Comparison of ENCODE assay signal across 17 cellular contexts in the genomic region with DNA sequence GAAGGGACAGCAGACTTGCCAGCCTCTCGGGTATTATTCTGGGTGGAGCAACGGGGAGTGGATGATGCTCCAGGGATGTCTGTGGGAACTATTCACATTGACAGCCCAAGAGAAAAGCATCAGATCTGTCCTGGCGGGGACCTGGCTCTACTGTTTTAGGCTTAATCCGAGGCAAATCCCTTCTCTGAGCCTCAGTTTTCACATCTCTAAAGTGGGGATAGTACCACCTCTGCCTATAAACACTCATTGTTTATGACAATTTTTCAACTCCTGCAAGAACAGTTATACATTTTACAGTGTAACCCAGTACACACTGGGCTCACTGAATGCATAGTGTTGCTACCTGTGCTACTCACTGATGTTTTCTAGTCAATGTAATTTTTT. TPM values are rescaled to one million over a fixed set of nuclear protein-coding genes. Genes with fewer than 3 reads are reported as not detected.
A peak's percentile ranks its signal among the peaks of the same experiment; 100 is the strongest.
DNase-seq lines count a peak whose midpoint lies in the region; FAIRE-seq and TF ChIP-seq lines count a peak whose summit lies in the region.
"Had no signal": no experiment of that assay in that cellular context is flagged by ENCODE, and none has a peak within 500 bp of the region (broad histone marks: within the 10 kb centered on the region; RNA-seq: fewer than 3 reads in every experiment).

No MANE protein-coding gene starts in this region.

- H3K36me3 ChIP-seq in endothelial cell of umbilical vein (ENCODE audit: control insufficient read depth in 2 of 2, extremely low read depth in 1 of 2, insufficient read depth in 2 of 2, low read length in 2 of 2) (no peaks in the 10 kb centered on the region), trophoblast cell (ENCODE audit: control insufficient read depth in 1 of 2, insufficient read depth in 2 of 2, low read length in 2 of 2) (peaks cover 0 to 4% of the 10 kb centered on the region in 2 experiments), ovary (no peaks in the 10 kb centered on the region)
- H3K36me3 ChIP-seq: neural progenitor cell had no signal

- 0 out of 2 replicates have a peak overlapping the region, but pooled peaks have one; percentile 17 for H3K27ac ChIP-seq in C4-2B
- peak overlapping the region; percentile 89 for H3K27ac ChIP-seq in VCaP
- peak overlapping the region; percentile 29 for H3K27ac ChIP-seq in endothelial cell of umbilical vein (ENCODE audit: insufficient read depth, low read depth, low read length)
- H3K27ac ChIP-seq in trophoblast cell (ENCODE audit: low read depth, low read length): no peak overlapping the region
- peak overlapping the region in 1 of 2 donors; percentile 37 for H3K27ac ChIP-seq in ovary
- no peak overlapping the region for H3K27ac ChIP-seq in substantia nigra (ENCODE audit: low read depth, low read length, poor library complexity, severe bottlenecking)
- H3K27ac ChIP-seq: HL-60, neural progenitor cell, RWPE1 had no signal

- intact Hi-C loops in endothelial cell of umbilical vein (cut with micrococcal nuclease): loop anchor here (1.0 kb wide), 1 partner anchor 9 kb away; a partner anchor contains a TSS
- intact Hi-C loops in ovary (cut with DNase I): no loop called here

- POLR2A ChIA-PET in endothelial cell of umbilical vein (lab: Charles Lee): interaction anchor here (1.0 kb wide), 1 partner anchor 9 kb away, joined by 5 read pairs; a partner anchor contains a TSS

- no peak for TF ChIP-seq POLR2A in endothelial cell of umbilical vein (IDR thresholded peaks at IDR 0.05; ENCODE audit: low read depth, low read length)
- TF ChIP-seq POLR2A in ovary (IDR thresholded peaks at IDR 0.05): no peak

- no peak overlapping the region for H2BK120ac ChIP-seq in trophoblast cell (ENCODE audit: insufficient read depth, low read length, poor library complexity)

- no peak for FAIRE-seq in endothelial cell of umbilical vein (lab: Jason Lieb, UNC)
- FAIRE-seq: frontal cortex, GM12892, kidney had no signal

- H3K4me1 ChIP-seq in endothelial cell of umbilical vein (ENCODE audit: control insufficient read depth, extremely low read depth, insufficient read depth, low read length) (peaks cover 44% of the 10 kb centered on the region), trophoblast cell (ENCODE audit: control insufficient read depth in 1 of 2, insufficient read depth in 2 of 2, low read length in 2 of 2) (peaks cover 3 to 8% of the 10 kb centered on the region in 2 experiments), ovary (ENCODE audit: insufficient read depth) (peaks cover 15% of the 10 kb centered on the region)

- H3K27me3 ChIP-seq in endothelial cell of umbilical vein (ENCODE audit: control insufficient read depth in 2 of 2, insufficient read depth in 2 of 2, low read length in 2 of 2): no peaks in the 10 kb centered on the region
- H3K27me3 ChIP-seq in trophoblast cell (ENCODE audit: insufficient read depth, low read length): no peaks in the 10 kb centered on the region
- H3K27me3 ChIP-seq in ovary: no peaks in the 10 kb centered on the region
- H3K27me3 ChIP-seq: neural progenitor cell, testis had no signal

- no peak overlapping the region for H3K9ac ChIP-seq in endothelial cell of umbilical vein (replicated peaks; ENCODE audit: extremely low read depth, insufficient read depth, low read length)
- no peak overlapping the region for H3K9ac ChIP-seq in trophoblast cell (ENCODE audit: low read length)
- H3K9ac ChIP-seq: neural progenitor cell had no signal

- H4K8ac ChIP-seq in trophoblast cell (ENCODE audit: low read depth, low read length): no peak overlapping the region

- BruUV-seq in endothelial cell of umbilical vein (replicated peaks; lab: Mats Ljungman, UMichigan): no TSS peak

- no peaks in the 10 kb centered on the region for H4K20me1 ChIP-seq in endothelial cell of umbilical vein (replicated peaks; ENCODE audit: control insufficient read depth, extremely low read depth, insufficient read depth, low read length)

- H2AFZ ChIP-seq in endothelial cell of umbilical vein (ENCODE audit: low read depth, low read length) (no peak overlapping the region), trophoblast cell (ENCODE audit: insufficient read depth, low read length, poor library complexity) (no peak overlapping the region)
- H2AFZ ChIP-seq: neural progenitor cell had no signal

- no peak overlapping the region for H4K12ac ChIP-seq in trophoblast cell (ENCODE audit: low read depth, low read length)

- no peak for TF ChIP-seq CTCF in C4-2B (conservative IDR thresholded peaks at IDR 0.05)
- TF ChIP-seq CTCF in VCaP (conservative IDR thresholded peaks at IDR 0.05): no peak
- no peak for TF ChIP-seq CTCF in endothelial cell of umbilical vein (IDR thresholded peaks at IDR 0.05; ENCODE audit: extremely low read depth in 1 of 2, insufficient read depth in 1 of 2, low read depth in 1 of 2, low read length in 2 of 2)
- no peak for TF ChIP-seq CTCF in ovary (IDR thresholded peaks at IDR 0.05)

- no peak overlapping the region for H2BK12ac ChIP-seq in trophoblast cell (ENCODE audit: low read length)

- CTCF ChIA-PET in endothelial cell of umbilical vein (lab: Charles Lee): interaction anchor here (1.1 to 2.7 kb wide), 3 partner anchors 8 to 54 kb away, joined by 3 to 13 read pairs (median 6); a partner anchor contains a TSS

- H3K9me3 ChIP-seq in endothelial cell of umbilical vein (replicated peaks; ENCODE audit: control insufficient read depth, insufficient read depth, low read length) (no peaks in the 10 kb centered on the region), trophoblast cell (ENCODE audit: insufficient read depth, low read depth, low read length) (peaks cover 2% of the 10 kb centered on the region), ovary (no peaks in the 10 kb centered on the region)
- H3K9me3 ChIP-seq: testis had no signal

- H3K4me3 ChIP-seq in endothelial cell of umbilical vein (replicated peaks in 1 of 3; ENCODE audit: insufficient read depth in 1 of 3, low read depth in 1 of 3, low read length in 3 of 3) (no peak overlapping the region), trophoblast cell (ENCODE audit: low read depth, low read length) (no peak overlapping the region), ovary (no peak overlapping the region)
- H3K4me3 ChIP-seq: neural progenitor cell, testis had no signal

- H3K79me2 ChIP-seq in endothelial cell of umbilical vein (ENCODE audit: control insufficient read depth, insufficient read depth, low read length): peaks cover 83% of the 10 kb centered on the region
- peaks cover 5% of the 10 kb centered on the region for H3K79me2 ChIP-seq in trophoblast cell (ENCODE audit: control insufficient read depth, insufficient read depth, low read length, poor library complexity)

- H2AK5ac ChIP-seq in trophoblast cell (ENCODE audit: low read length): no peak overlapping the region

- no peak overlapping the region for H2BK5ac ChIP-seq in trophoblast cell (ENCODE audit: low read depth, low read length, poor library complexity)

- H3K4ac ChIP-seq in trophoblast cell (ENCODE audit: low read depth, low read length): peak overlapping the region; percentile 55

- no peak overlapping the region for H3K14ac ChIP-seq in trophoblast cell (ENCODE audit: low read length)

- H3K23ac ChIP-seq in trophoblast cell (ENCODE audit: low read length): no peak overlapping the region

- dilution Hi-C loops in endothelial cell of umbilical vein (cut with MboI; ENCODE audit: extremely low pct_ligation_motif_present, low sequenced_read_pairs): no loop called here

- peak overlapping the region; percentile 53 for H3K4me2 ChIP-seq in endothelial cell of umbilical vein (ENCODE audit: insufficient read depth, low read length)
- no peak overlapping the region for H3K4me2 ChIP-seq in trophoblast cell (ENCODE audit: low read length)
- H3K4me2 ChIP-seq: neural progenitor cell had no signal

- H3K79me1 ChIP-seq in trophoblast cell (ENCODE audit: low read length): peaks cover 1% of the 10 kb centered on the region

- no CpG with 5 or more reads among the region's 4 CpGs for whole genome bisulfite sequencing in trophoblast cell (ENCODE audit: extremely low coverage, insufficient coverage, insufficient read length)
- WGBS in ovary, 3 donors: 85 to 99% (median 91%) methylated on average over 4 of the region's 4 CpGs

- H4K91ac ChIP-seq in trophoblast cell (ENCODE audit: low read depth, low read length): no peak overlapping the region

- no peak for DNase-seq in endothelial cell of umbilical vein (ENCODE audit: low read depth, low spot score)
- DNase-seq in trophoblast cell: no peak
- no peak for DNase-seq in ovary
- DNase-seq in NCI-H146 (lab: John Stamatoyannopoulos, UW): no peak
- no peak for DNase-seq in NCI-H2081 treated with DMSO at 0.1 percent for 48 hours (lab: John Stamatoyannopoulos, UW)
- no peak for DNase-seq in substantia nigra (lab: John Stamatoyannopoulos, UW)
- DNase-seq: kidney, NCI-H748 treated with DMSO at 0.1 percent for 48 hours had no signal

- no peaks in the 10 kb centered on the region for H3K9me1 ChIP-seq in endothelial cell of umbilical vein (replicated peaks; ENCODE audit: control insufficient read depth, extremely low read depth, insufficient read depth, low read length)

- TF ChIP-seq EP300 in ovary (IDR thresholded peaks at IDR 0.05): no peak

- no peak overlapping the region for H3K18ac ChIP-seq in trophoblast cell (ENCODE audit: low read length)

TF ChIP-seq in endothelial cell of umbilical vein, 7 proteins besides CTCF, POLR2A, EP300 and RAD21 (continues in another document):
- TF ChIP-seq GATA2 (IDR thresholded peaks at IDR 0.05; ENCODE audit: insufficient read depth, insufficient read length, low read depth, low read length): no peak

RNA-seq across cellular contexts. Expression of a gene that starts 9.3 kb away (rescaled TPM):
- total RNA-seq in endothelial cell of umbilical vein: 85.2 and 85.6 TPM in 2 replicates
- polyA plus RNA-seq in endothelial cell of umbilical vein: 48.9 and 55.7 TPM in 2 replicates
- polyA plus RNA-seq in endothelial cell of umbilical vein (2011; cell fraction: cytosol; rRNA removed): 66.9 and 67.2 TPM in 2 replicates
- polyA plus RNA-seq in endothelial cell of umbilical vein (2011; cell fraction: nucleus; rRNA removed): 87.4 and 92.9 TPM in 2 replicates
- 64.4 and 71.1 TPM in 2 replicates for polyA plus RNA-seq in endothelial cell of umbilical vein (2012)
- polyA minus RNA-seq in endothelial cell of umbilical vein: 44.1 and 52.9 TPM in 2 replicates
- 9.6 TPM for polyA minus RNA-seq in endothelial cell of umbilical vein (2011; cell fraction: cytosol; rRNA and poly(A)+ RNA removed)
- polyA minus RNA-seq in endothelial cell of umbilical vein (2011; cell fraction: nucleus; rRNA and poly(A)+ RNA removed): 30.4 and 33.4 TPM in 2 replicates
- 77.0 and 78.2 TPM in 2 replicates for polyA plus RNA-seq in trophoblast cell (2013)
- 10 to 100 TPM; 11.2 to 30.6 (median 24.3) TPM for total RNA-seq in ovary
- 10 to 100 TPM; 16.6 to 58.3 TPM for polyA plus RNA-seq in ovary

RNA-seq across cellular contexts. Expression of a gene that starts 48.5 kb away (rescaled TPM):
- total RNA-seq in endothelial cell of umbilical vein (0.07 and 0.44 TPM in 2 replicates), ovary (1 to 10 TPM in 3 of 7 donors, under 1 TPM in 4; 0.22 to 2.4 (median 0.36) TPM)
- polyA plus RNA-seq in endothelial cell of umbilical vein (not detected in 2 replicates), ovary (1 to 10 TPM; 1.3 to 3.1 TPM)
- polyA plus RNA-seq in endothelial cell of umbilical vein (2011; cell fraction: cytosol; rRNA removed): not detected in 2 replicates
- 0.07 TPM in 1 of 2 replicates, not detected in the other for polyA plus RNA-seq in endothelial cell of umbilical vein (2011; cell fraction: nucleus; rRNA removed)
- polyA plus RNA-seq in endothelial cell of umbilical vein (2012): not detected in 2 replicates
- not detected in 2 replicates for polyA minus RNA-seq in endothelial cell of umbilical vein
- not detected for polyA minus RNA-seq in endothelial cell of umbilical vein (2011; cell fraction: cytosol; rRNA and poly(A)+ RNA removed)
- not detected in 2 replicates for polyA minus RNA-seq in endothelial cell of umbilical vein (2011; cell fraction: nucleus; rRNA and poly(A)+ RNA removed)
- polyA plus RNA-seq in trophoblast cell (2013): 8.9 and 9.2 TPM in 2 replicates
- polyA plus RNA-seq: CD14-positive monocyte had no signal

Comparison
In these comparisons a context has a peak if more than half of its experiments do, and no peak if none do; other contexts are left out.
1. H3K27ac ChIP-seq: peak in C4-2B (single experiment), VCaP (single experiment) and endothelial cell of umbilical vein (single experiment); none in trophoblast cell (single experiment) and substantia nigra (single experiment).